8 cellular contexts compared by ENCODE assay signal in genomic region chrX:44343412-44343942, GRCh38.
DNase-seq lines count a peak whose midpoint lies in the region; ATAC-seq lines count a peak whose summit lies in the region.

TSS of gene EFHC2 (minus strand) at chrX:44343672. CDS start at chrX:44343588, 84 bp downstream.

- H3K4me1 Mint-ChIP-seq in memory B cell: peaks cover 10% of the 10 kb centered on the region

- peak within 1 kb of the TSS; percentile 93 for H3K27ac Mint-ChIP-seq in memory B cell

- no peaks in the 10 kb centered on the region for H3K9me3 Mint-ChIP-seq in memory B cell

- H3K27me3 Mint-ChIP-seq in memory B cell: no peaks in the 10 kb centered on the region

- H3K36me3 Mint-ChIP-seq in memory B cell: no peaks in the 10 kb centered on the region

- peak; percentile 68 for ATAC-seq in memory B cell (ENCODE audit: low read depth)

- H3K4me3 Mint-ChIP-seq in memory B cell: peak within 1 kb of the TSS; percentile 92

- DNase-seq in NCI-H1436 (lab: John Stamatoyannopoulos, UW) (peak; percentile 14), NCI-H1436 treated with DMSO at 0.1 percent for 48 hours (lab: John Stamatoyannopoulos, UW) (no peak), ecto neural progenitor cell (ENCODE audit: low spot score) (peak; percentile 54), memory B cell (ENCODE audit: low spot score in 2 of 2) (peak; percentile 28 to 35), HUDEP-2 (lab: John Stamatoyannopoulos, UW; ENCODE audit: unreplicated experiment in 76 of 76) (no peak), 8988T (no peak)
- peak; percentile 21 to 28 for DNase-seq in activated CD4-positive, alpha-beta T cell treated with anti-CD3 and anti-CD28 coated beads, Interleukin-2, amount 50 U/mL, for 4 hours
- peak; percentile 8 to 21 for DNase-seq in stimulated activated CD8-positive, alpha-beta memory T cell treated with anti-CD3 and anti-CD28 coated beads, Interleukin-4, amount 100 ng/mL, for 4 hours (ENCODE audit: low read depth in 2 of 2, low spot score in 1 of 2)

Comparison
In these comparisons a context has a peak if more than half of its experiments do, and no peak if none do; other contexts are left out.
1. DNase-seq: peak in NCI-H1436 (single experiment), activated CD4-positive, alpha-beta T cell treated with anti-CD3 and anti-CD28 coated beads, Interleukin-2, amount 50 U/mL, for 4 hours (2 of 2), ecto neural progenitor cell (single experiment), memory B cell (2 of 2) and stimulated activated CD8-positive, alpha-beta memory T cell treated with anti-CD3 and anti-CD28 coated beads, Interleukin-4, amount 100 ng/mL, for 4 hours (2 of 2); none in NCI-H1436 treated with DMSO at 0.1 percent for 48 hours (single experiment), HUDEP-2 (0 of 76) and 8988T (single experiment).